ENCODE assay signal across 16 cellular contexts in the genomic region with DNA sequence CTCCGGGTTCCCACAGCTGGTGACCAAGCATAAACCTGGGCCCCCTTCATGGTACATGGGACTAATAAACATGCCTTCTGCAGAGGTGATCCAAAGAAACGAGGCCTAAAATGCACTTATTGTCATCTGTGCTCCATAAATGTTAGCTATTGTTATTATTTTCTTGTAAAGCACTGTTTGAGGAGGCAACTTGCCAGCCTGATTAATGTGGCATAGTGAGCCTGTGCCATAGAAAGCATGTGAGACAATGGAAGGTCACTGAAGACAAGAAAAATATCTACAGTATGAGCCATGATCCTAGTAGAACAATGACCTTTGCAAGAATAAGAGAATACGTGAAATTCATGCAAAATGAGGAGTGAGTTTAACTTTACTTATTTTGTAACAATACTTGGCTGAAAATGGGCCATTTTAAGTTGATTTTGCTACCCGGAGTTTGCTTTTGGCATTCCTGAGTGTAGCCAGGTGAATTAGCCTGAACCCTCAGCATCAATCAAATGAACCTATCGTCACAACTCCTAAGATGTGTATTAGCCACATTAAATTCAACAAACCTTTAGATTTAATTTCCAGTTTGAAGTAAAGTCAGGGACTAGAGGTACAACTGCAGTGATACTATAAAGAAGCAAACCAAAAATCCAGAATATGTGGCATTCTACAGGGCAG. TPM values are rescaled to one million over a fixed set of nuclear protein-coding genes. Genes with fewer than 3 reads are reported as not detected.
DNase-seq lines count a peak whose midpoint lies in the region; ATAC-seq and TF ChIP-seq lines count a peak whose summit lies in the region.
"Had no signal": no experiment of that assay in that cellular context is flagged by ENCODE, and none has a peak within 500 bp of the region (broad histone marks: within the 10 kb centered on the region; RNA-seq: fewer than 3 reads in every experiment).

No MANE protein-coding gene starts in this region.

- BruUV-seq in PC-3 (replicated peaks; lab: Mats Ljungman, UMichigan) = no TSS peak

- no peaks in the 10 kb centered on the region for H3K9me2 ChIP-seq in PC-3 (replicated peaks; ENCODE audit: low read length)

- H3K4me2 ChIP-seq in PC-3 (ENCODE audit: low read length) = no peak overlapping the region

- TF ChIP-seq CTCF in PC-3 (conservative IDR thresholded peaks at IDR 0.05; ENCODE audit: low read depth, low read length) (no peak), gastrocnemius medialis (IDR thresholded peaks at IDR 0.05 in 4 of 5, conservative IDR thresholded peaks at IDR 0.05 in 1 of 5) (no peak)

- H3K4me1 ChIP-seq in PC-3 (ENCODE audit: insufficient read depth, low read length) (no peaks in the 10 kb centered on the region), gastrocnemius medialis (no peaks in the 10 kb centered on the region)

- POLR2A ChIA-PET in PC-3 (lab: Charles Lee; ENCODE audit: unreplicated experiment) = no interaction called here

- no peak for TF ChIP-seq POLR2A in gastrocnemius medialis (IDR thresholded peaks at IDR 0.05)

- H3K9me3 ChIP-seq in PC-3 (ENCODE audit: low read length) (peaks cover 7% of the 10 kb centered on the region; the same call in 1 of the 2 replicates), gastrocnemius medialis (no peaks in the 10 kb centered on the region)

- H3K27ac ChIP-seq in PC-3 (ENCODE audit: low read length) = no peak overlapping the region
- H3K27ac ChIP-seq in gastrocnemius medialis = no peak overlapping the region

- H3K4me3 ChIP-seq in PC-3 (ENCODE audit: low read length) (no peak overlapping the region), gastrocnemius medialis (no peak overlapping the region)
- H3K4me3 ChIP-seq: K562 had no signal

- no peaks in the 10 kb centered on the region for H3F3A ChIP-seq in PC-3 (ENCODE audit: low read length, unreplicated experiment)

- DNase-seq in PC-3 = peak; percentile 13
- DNase-seq in astrocyte of the hippocampus (ENCODE audit: low read depth, low spot score) = peak; percentile 19
- peak; percentile 7 for DNase-seq in inferior parietal cortex (ENCODE audit: extremely low spot score)
- peak; percentile 61 for DNase-seq in superior temporal gyrus (ENCODE audit: extremely low spot score)
- no peak for DNase-seq in left colon
- no peak for DNase-seq in NCI-H1048 (lab: John Stamatoyannopoulos, UW)
- no peak for DNase-seq in gastrocnemius medialis
- DNase-seq: COR-L47, DMS153, EL, NCI-H1436 treated with DMSO at 0.1 percent for 48 hours, NCI-H2081, NCI-H510A, NCI-H82, Right ventricle myocardium superior had no signal

- no peaks in the 10 kb centered on the region for H3K79me2 ChIP-seq in PC-3 (ENCODE audit: low read length)

- CTCF ChIA-PET in PC-3 (lab: Charles Lee) = no interaction called here

- H3K36me3 ChIP-seq in PC-3 (ENCODE audit: low read depth, low read length) (peaks cover 4% of the 10 kb centered on the region; the same call in 1 of the 2 replicates), gastrocnemius medialis (no peaks in the 10 kb centered on the region)

- H2AFZ ChIP-seq in PC-3 (ENCODE audit: low read length) = no peak overlapping the region

- intact Hi-C loops in PC-3 (cut with micrococcal nuclease) (no loop called here), left colon (cut with DNase I, micrococcal nuclease) (no loop called here), gastrocnemius medialis (cut with DNase I; ENCODE audit: low total_unique reads) (no loop called here)

- H4K20me1 ChIP-seq in PC-3 (ENCODE audit: low read length) = no peaks in the 10 kb centered on the region

- H3K27me3 ChIP-seq in PC-3 (ENCODE audit: low read length) (no peaks in the 10 kb centered on the region), gastrocnemius medialis (no peaks in the 10 kb centered on the region)

- in situ Hi-C loops in gastrocnemius medialis (cut with MboI; ENCODE audit: low sequenced_read_pairs in 4 of 4) = no loop called here

- H3K9ac ChIP-seq in PC-3 (ENCODE audit: low read length) = no peak overlapping the region

- ATAC-seq in PC-3 (peak; percentile 42; the same call in 1 of the 2 replicates), left colon (no peak), gastrocnemius medialis (no peak)
- ATAC-seq: K562 had no signal

RNA-seq across cellular contexts. Expression of a gene that starts 52.2 kb away (rescaled TPM):
- total RNA-seq in PC-3 (2014; rRNA removed) (3.1 and 5.3 TPM in 2 replicates), left colon (100 to 1,000 TPM in 1 of 2 donors, 10 to 100 TPM in 1; 98.0 to 109 TPM), gastrocnemius medialis (10 to 100 TPM; 12.9 to 78.4 (median 18.6) TPM)

Comparison
In these comparisons a context has a peak if more than half of its experiments do, and no peak if none do; other contexts are left out.
1. DNase-seq: peak in PC-3 (single experiment), astrocyte of the hippocampus (single experiment), inferior parietal cortex (single experiment) and superior temporal gyrus (single experiment); none in left colon (0 of 2), NCI-H1048 (single experiment) and gastrocnemius medialis (0 of 2).